13 cellular contexts compared by ENCODE assay signal in genomic region chr15:80090879-80091503, GRCh38. TPM values are rescaled to one million over a fixed set of nuclear protein-coding genes. Genes with fewer than 3 reads are reported as not detected.
DNase-seq lines count a peak whose midpoint lies in the region; ATAC-seq and TF ChIP-seq lines count a peak whose summit lies in the region.
"Had no signal": no experiment of that assay in that cellular context is flagged by ENCODE, and none has a peak within 500 bp of the region (broad histone marks: within the 10 kb centered on the region; RNA-seq: fewer than 3 reads in every experiment).

No MANE protein-coding gene starts in this region.

- H3K4me1 ChIP-seq in OCI-LY7 (ENCODE audit: insufficient read depth, low read length, poor library complexity, severe bottlenecking): no peaks in the 10 kb centered on the region
- H3K4me1 ChIP-seq in fibroblast of lung (ENCODE audit: control insufficient read depth, extremely low read depth, insufficient read depth, low read length): no peaks in the 10 kb centered on the region

- peaks cover 23% of the 10 kb centered on the region for H4K20me1 ChIP-seq in OCI-LY7 (ENCODE audit: insufficient read depth, low read length)
- H4K20me1 ChIP-seq in fibroblast of lung (ENCODE audit: control insufficient read depth, extremely low read depth, insufficient read depth, low read length): peaks cover 2% of the 10 kb centered on the region

- POLR2A ChIA-PET in OCI-LY7 (lab: Charles Lee): interaction anchor here (0.6 to 1.5 kb wide), 2 partner anchors 11 to 14 kb away, joined by 3 read pairs; no protein-coding TSS in a partner anchor

- no peak overlapping the region for H3K4me3 Mint-ChIP-seq in activated naive CD4-positive, alpha-beta T cell treated with anti-CD3 and anti-CD28 coated beads, Interleukin-2, amount 50 U/mL, for 24 hours
- H3K4me3 Mint-ChIP-seq in type B pancreatic cell: no peak overlapping the region
- H3K4me3 Mint-ChIP-seq: stimulated activated naive B cell treated with anti-CD40 and anti-IgM and Interleukin-4, amounts not matched to agents 10 μg/mL and 1 μg/mL and 100 μg/mL, for 72 hours had no signal

- H3K36me3 ChIP-seq in OCI-LY7 (ENCODE audit: insufficient read depth, low read length): peaks cover 30% of the 10 kb centered on the region
- H3K36me3 ChIP-seq in fibroblast of lung (ENCODE audit: control insufficient read depth, insufficient read depth, low read length): no peaks in the 10 kb centered on the region
- H3K36me3 ChIP-seq: left lung had no signal

- H3K4me2 ChIP-seq in OCI-LY7 (ENCODE audit: low read length) (no peak overlapping the region), fibroblast of lung (ENCODE audit: extremely low read depth, insufficient read depth, low read length) (no peak overlapping the region)
- H3K4me2 ChIP-seq: BLaER1 treated with 17β-estradiol and CSF1 and Interleukin-3, amounts not matched to agents 10 nM and 100 nM had no signal

- H3K27me3 Mint-ChIP-seq in activated naive CD4-positive, alpha-beta T cell treated with anti-CD3 and anti-CD28 coated beads, Interleukin-2, amount 50 U/mL, for 24 hours: no peaks in the 10 kb centered on the region
- H3K27me3 Mint-ChIP-seq in type B pancreatic cell: no peaks in the 10 kb centered on the region
- H3K27me3 Mint-ChIP-seq: stimulated activated naive B cell treated with anti-CD40 and anti-IgM and Interleukin-4, amounts not matched to agents 10 μg/mL and 1 μg/mL and 100 μg/mL, for 72 hours had no signal

- H3K27me3 ChIP-seq in fibroblast of lung (ENCODE audit: control insufficient read depth, insufficient read depth, low read length): no peaks in the 10 kb centered on the region
- H3K27me3 ChIP-seq: BLaER1 treated with 17β-estradiol and CSF1 and Interleukin-3, amounts not matched to agents 10 nM and 100 nM; left lung had no signal

- no peak overlapping the region for H3K9ac ChIP-seq in fibroblast of lung (ENCODE audit: insufficient read depth, low read length)
- H3K9ac ChIP-seq: BLaER1 treated with 17β-estradiol and CSF1 and Interleukin-3, amounts not matched to agents 10 nM and 100 nM had no signal

- DNase-seq in activated naive CD4-positive, alpha-beta T cell treated with anti-CD3 and anti-CD28 coated beads, Interleukin-2, amount 50 U/mL, for 16 hours: no peak
- DNase-seq in OCI-LY7 (ENCODE audit: low spot score) (no peak), fibroblast of lung (ENCODE audit: low read depth in 2 of 2) (no peak), type B pancreatic cell (ENCODE audit: extremely low spot score, unreplicated experiment) (no peak), NCI-H2196 (lab: John Stamatoyannopoulos, UW; ENCODE audit: unreplicated experiment) (no peak)
- DNase-seq in activated CD8-positive, alpha-beta memory T cell treated with anti-CD3 and anti-CD28 coated beads, Interleukin-2, amount 50 U/mL, for 4 hours: no peak
- DNase-seq: left lung; stimulated activated naive B cell treated with anti-CD40 and anti-IgM and Interleukin-4, amounts not matched to agents 10 μg/mL and 1 μg/mL and 100 μg/mL, for 72 hours; T-helper 9 cell had no signal

- TF ChIP-seq CTCF in OCI-LY7 (conservative IDR thresholded peaks at IDR 0.05; ENCODE audit: low read length) (peak; percentile 74), fibroblast of lung (conservative IDR thresholded peaks at IDR 0.05 in 1 of 2, IDR thresholded peaks at IDR 0.05 in 1 of 2; ENCODE audit: low read depth in 1 of 2, low read length in 2 of 2) (peak; percentile 30 to 39), type B pancreatic cell (conservative IDR thresholded peaks at IDR 0.05) (peak; percentile 67)

- intact Hi-C loops in OCI-LY7 (cut with micrococcal nuclease; ENCODE audit: unreplicated experiment): no loop called here

- no peak for ATAC-seq in HG02588 (IDR thresholded peaks at IDR 0.05; ENCODE audit: unreplicated experiment)
- ATAC-seq: left lung; stimulated activated naive B cell treated with anti-CD40 and anti-IgM and Interleukin-4, amounts not matched to agents 10 μg/mL and 1 μg/mL and 100 μg/mL, for 72 hours had no signal

- H2AFZ ChIP-seq in OCI-LY7 (ENCODE audit: low read length) (no peak overlapping the region), fibroblast of lung (ENCODE audit: low read length) (no peak overlapping the region)

- H3K79me2 ChIP-seq in OCI-LY7 (ENCODE audit: insufficient read depth, low read depth, low read length) (peaks cover 67% of the 10 kb centered on the region), fibroblast of lung (ENCODE audit: control insufficient read depth, insufficient read depth, low read length) (peaks cover 24% of the 10 kb centered on the region)

- H3K4me1 Mint-ChIP-seq in activated naive CD4-positive, alpha-beta T cell treated with anti-CD3 and anti-CD28 coated beads, Interleukin-2, amount 50 U/mL, for 24 hours: peaks cover 76% of the 10 kb centered on the region
- H3K4me1 Mint-ChIP-seq in type B pancreatic cell (ENCODE audit: unreplicated experiment): peaks cover 25% of the 10 kb centered on the region

- H3K4me3 ChIP-seq in OCI-LY7 (ENCODE audit: low read depth, low read length, poor library complexity, severe bottlenecking): no peak overlapping the region
- no peak overlapping the region for H3K4me3 ChIP-seq in fibroblast of lung (replicated peaks in 1 of 4; ENCODE audit: control extremely low read depth in 1 of 4, insufficient read depth in 1 of 4, low read depth in 3 of 4, low read length in 4 of 4)
- H3K4me3 ChIP-seq: BLaER1 treated with 17β-estradiol and CSF1 and Interleukin-3, amounts not matched to agents 10 nM and 100 nM; left lung had no signal

- no peaks in the 10 kb centered on the region for H3K9me3 Mint-ChIP-seq in activated naive CD4-positive, alpha-beta T cell treated with anti-CD3 and anti-CD28 coated beads, Interleukin-2, amount 50 U/mL, for 24 hours
- no peaks in the 10 kb centered on the region for H3K9me3 Mint-ChIP-seq in type B pancreatic cell
- H3K9me3 Mint-ChIP-seq: activated T-helper 2 cell treated with anti-CD3 and anti-CD28 coated beads, Interferon-gamma antibody, Interleukin-2, Interleukin-4, amounts not matched to agents 10 μg/mL and 5 μg/mL and 100 μg/mL, durations not matched to agents 14 hours and 24 hours and 36 hours; stimulated activated naive B cell treated with anti-CD40 and anti-IgM and Interleukin-4, amounts not matched to agents 10 μg/mL and 1 μg/mL and 100 μg/mL, for 72 hours had no signal

- no peaks in the 10 kb centered on the region for H3K9me2 ChIP-seq in OCI-LY7 (ENCODE audit: insufficient read depth, low read length)

- H3K9me3 ChIP-seq in OCI-LY7 (ENCODE audit: low read length): no peaks in the 10 kb centered on the region
- H3K9me3 ChIP-seq in fibroblast of lung (ENCODE audit: control insufficient read depth, insufficient read depth, low read depth, low read length): no peaks in the 10 kb centered on the region
- H3K9me3 ChIP-seq: left lung had no signal

- CTCF ChIA-PET in OCI-LY7 (lab: Charles Lee; ENCODE audit: unreplicated experiment): no interaction called here

- BruUV-seq in OCI-LY7 (replicated peaks; lab: Mats Ljungman, UMichigan): no TSS peak

- peak overlapping the region; percentile 55 for H3K27ac Mint-ChIP-seq in activated naive CD4-positive, alpha-beta T cell treated with anti-CD3 and anti-CD28 coated beads, Interleukin-2, amount 50 U/mL, for 24 hours
- no peak overlapping the region for H3K27ac Mint-ChIP-seq in type B pancreatic cell
- H3K27ac Mint-ChIP-seq: activated T-helper 2 cell treated with anti-CD3 and anti-CD28 coated beads, Interferon-gamma antibody, Interleukin-2, Interleukin-4, amounts not matched to agents 10 μg/mL and 5 μg/mL and 100 μg/mL, durations not matched to agents 14 hours and 24 hours and 36 hours; stimulated activated naive B cell treated with anti-CD40 and anti-IgM and Interleukin-4, amounts not matched to agents 10 μg/mL and 1 μg/mL and 100 μg/mL, for 72 hours had no signal

- no peak overlapping the region for H3K27ac ChIP-seq in OCI-LY7 (ENCODE audit: low read depth, low read length, poor library complexity, severe bottlenecking)
- H3K27ac ChIP-seq in fibroblast of lung (ENCODE audit: insufficient read depth, low read length): no peak overlapping the region
- H3K27ac ChIP-seq: BLaER1 treated with 17β-estradiol and CSF1 and Interleukin-3, amounts not matched to agents 10 nM and 100 nM; left lung had no signal

- H3K36me3 Mint-ChIP-seq in activated naive CD4-positive, alpha-beta T cell treated with anti-CD3 and anti-CD28 coated beads, Interleukin-2, amount 50 U/mL, for 24 hours: peaks cover 7% of the 10 kb centered on the region
- peaks cover 20% of the 10 kb centered on the region for H3K36me3 Mint-ChIP-seq in type B pancreatic cell

RNA-seq across cellular contexts. Expression of gene ZFAND6, which starts 31.5 kb away (rescaled TPM):
- 111 and 122 TPM in 2 replicates for total RNA-seq in OCI-LY7 (2014; rRNA removed; shearing (Covaris generic))
- total RNA-seq in OCI-LY7 (2022): 86.2 and 97.8 TPM in 2 replicates
- 160 and 325 TPM in 2 replicates for total RNA-seq in fibroblast of lung
- 125 and 126 TPM in 2 replicates for polyA plus RNA-seq in fibroblast of lung
- 72.8 and 76.2 TPM in 2 replicates for polyA plus RNA-seq in fibroblast of lung (2012)
- polyA minus RNA-seq in fibroblast of lung (ENCODE audit: low replicate concordance): 16.4 and 18.4 TPM in 2 replicates
- total RNA-seq in type B pancreatic cell (ENCODE audit: low replicate concordance): 59.6 and 64.3 TPM in 2 replicates
